ENCODE assay signal across 1 cellular context in the genomic region with DNA sequence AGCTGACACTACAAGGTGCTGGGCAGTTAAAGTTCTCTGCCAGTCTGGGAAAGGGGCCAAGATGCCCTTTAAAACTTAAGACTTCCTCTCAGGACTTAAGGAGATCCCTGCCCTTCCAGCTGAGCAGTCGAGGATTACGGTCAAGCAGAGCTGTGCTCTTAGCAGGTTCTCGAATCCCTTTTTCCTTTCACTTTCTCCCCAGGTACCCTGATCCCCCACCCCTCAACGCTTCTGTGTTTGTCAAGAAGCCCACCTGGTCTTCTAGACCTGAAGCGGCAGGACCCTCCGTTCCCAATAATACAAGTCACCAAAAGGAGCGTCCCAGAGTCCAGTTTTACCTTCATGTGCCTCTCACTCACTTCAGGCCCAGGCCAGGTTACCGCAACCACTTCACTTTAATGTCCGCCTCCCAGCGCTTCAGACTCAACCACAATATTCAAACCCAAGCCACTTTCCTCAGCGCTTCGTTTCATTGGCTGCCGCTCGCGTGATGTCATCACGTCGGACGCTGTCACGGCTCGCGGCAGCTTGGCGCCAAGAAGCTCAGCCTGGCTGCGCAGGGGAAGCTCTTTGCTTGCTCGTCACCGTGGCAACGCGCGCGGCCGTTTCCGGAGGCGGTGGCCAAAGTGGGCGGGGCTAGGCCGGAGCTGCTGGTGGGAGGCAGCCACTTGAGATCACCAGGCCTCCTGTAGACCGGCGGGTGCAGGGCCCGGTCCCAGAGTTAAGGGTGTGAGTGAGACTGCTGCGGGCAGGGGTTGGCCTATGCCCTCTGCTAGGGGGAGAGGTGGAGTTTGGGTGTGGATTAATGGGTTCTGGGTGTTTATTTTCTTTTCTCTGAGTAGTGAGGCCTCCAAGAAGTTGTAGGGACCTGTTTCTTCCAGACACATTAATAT.
TF ChIP-seq lines count a peak whose summit lies in the region.

Gene KIF18A (minus strand): TSS at position 431 of the 893 bp plus-strand sequence. CDS start 10,209 bp downstream, outside the sequence.
Gene METTL15 (plus strand): TSS at position 663 of the 893 bp plus-strand sequence. CDS start 4,947 bp downstream, outside the sequence.

TF ChIP-seq in HepG2, 621 proteins besides CTCF, POLR2A, EP300 and RAD21 (continued from another document and continues in another):
- TF ChIP-seq KIAA2018 (CRISPR knock-in tag; IDR thresholded peaks at IDR 0.05; ENCODE audit: borderline replicate concordance) (no peak), FOXO1 (CRISPR knock-in tag; IDR thresholded peaks at IDR 0.05) (peak; percentile 33; the same call in 1 of the 2 replicates), POLR2AphosphoS2 (IDR thresholded peaks at IDR 0.05; ENCODE audit: low read depth, low read length) (no peak), EEA1 (CRISPR knock-in tag; IDR thresholded peaks at IDR 0.05; ENCODE audit: borderline replicate concordance) (no peak), ZNF251 (CRISPR knock-in tag; IDR thresholded peaks at IDR 0.05) (no peak), BHLHE40 (IDR thresholded peaks at IDR 0.05; ENCODE audit: low read length) (no peak), ZBTB7B (CRISPR knock-in tag; IDR thresholded peaks at IDR 0.05) (peak; percentile 35; the same call in 1 of the 2 replicates), IKZF4 (CRISPR knock-in tag; IDR thresholded peaks at IDR 0.05; ENCODE audit: borderline replicate concordance, low read depth, not compliant biosample characterization) (no peak), TAF15 (IDR thresholded peaks at IDR 0.05; ENCODE audit: low read depth, low read length, poor library complexity, severe bottlenecking) (no peak), ZNF839 (CRISPR knock-in tag; IDR thresholded peaks at IDR 0.05; ENCODE audit: borderline replicate concordance) (no peak), SNAPC5 (CRISPR knock-in tag; IDR thresholded peaks at IDR 0.05; ENCODE audit: borderline replicate concordance) (no peak), HOXA5 (CRISPR knock-in tag; IDR thresholded peaks at IDR 0.05) (no peak), ZNF30 (CRISPR knock-in tag; IDR thresholded peaks at IDR 0.05) (no peak), SCMH1 (CRISPR knock-in tag; IDR thresholded peaks at IDR 0.05; ENCODE audit: borderline replicate concordance) (no peak), ZMYM3 (CRISPR knock-in tag; IDR thresholded peaks at IDR 0.05) (no peak), NFIC (IDR thresholded peaks at IDR 0.05; ENCODE audit: low read length) (no peak), ZNF260 (CRISPR knock-in tag; IDR thresholded peaks at IDR 0.05; ENCODE audit: borderline replicate concordance, low read depth) (no peak), ZNF530 (CRISPR knock-in tag; IDR thresholded peaks at IDR 0.05; ENCODE audit: low read depth) (no peak), ETV6 (CRISPR knock-in tag; conservative IDR thresholded peaks at IDR 0.05) (no peak), ZSCAN5A (CRISPR knock-in tag; IDR thresholded peaks at IDR 0.05; ENCODE audit: borderline replicate concordance) (no peak; the same call in 1 of the 2 replicates), NCOA1 (CRISPR knock-in tag; IDR thresholded peaks at IDR 0.05) (no peak; the same call in 1 of the 2 replicates), HNRNPK (IDR thresholded peaks at IDR 0.05; ENCODE audit: low read depth, low read length, poor library complexity, severe bottlenecking) (no peak), ZNF678 (CRISPR knock-in tag; IDR thresholded peaks at IDR 0.05) (no peak), ZNF333 (CRISPR knock-in tag; IDR thresholded peaks at IDR 0.05; ENCODE audit: borderline replicate concordance) (no peak), SRSF1 (optimal IDR thresholded peaks at IDR 0.05; ENCODE audit: low read depth, low read length) (no peak), KLF9 (CRISPR knock-in tag; IDR thresholded peaks at IDR 0.05; ENCODE audit: low read depth) (0 out of 2 replicates have a peak, but pooled peaks have one; percentile 68), YY1 (IDR thresholded peaks at IDR 0.05; ENCODE audit: insufficient read depth, insufficient replicate concordance, low read depth, low read length) (peak; percentile 62), ZBTB3 (CRISPR knock-in tag; IDR thresholded peaks at IDR 0.05; ENCODE audit: borderline replicate concordance, low read depth) (no peak), HDAC1 (CRISPR knock-in tag; IDR thresholded peaks at IDR 0.05) (peak; percentile 99), HMG20B (CRISPR knock-in tag; conservative IDR thresholded peaks at IDR 0.05) (no peak), BRF2 (CRISPR knock-in tag; IDR thresholded peaks at IDR 0.05) (no peak), KAT7 (CRISPR knock-in tag; IDR thresholded peaks at IDR 0.05; ENCODE audit: borderline replicate concordance) (peak; percentile 48), ZNF44 (CRISPR knock-in tag; IDR thresholded peaks at IDR 0.05) (no peak)
- TF ChIP-seq, protein P1, sequence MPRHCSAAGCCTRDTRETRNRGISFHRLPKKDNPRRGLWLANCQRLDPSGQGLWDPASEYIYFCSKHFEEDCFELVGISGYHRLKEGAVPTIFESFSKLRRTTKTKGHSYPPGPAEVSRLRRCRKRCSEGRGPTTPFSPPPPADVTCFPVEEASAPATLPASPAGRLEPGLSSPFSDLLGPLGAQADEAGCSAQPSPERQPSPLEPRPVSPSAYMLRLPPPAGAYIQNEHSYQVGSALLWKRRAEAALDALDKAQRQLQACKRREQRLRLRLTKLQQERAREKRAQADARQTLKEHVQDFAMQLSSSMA (CRISPR knock-in tag; IDR thresholded peaks at IDR 0.05), result no peak
- TF ChIP-seq, protein P2, sequence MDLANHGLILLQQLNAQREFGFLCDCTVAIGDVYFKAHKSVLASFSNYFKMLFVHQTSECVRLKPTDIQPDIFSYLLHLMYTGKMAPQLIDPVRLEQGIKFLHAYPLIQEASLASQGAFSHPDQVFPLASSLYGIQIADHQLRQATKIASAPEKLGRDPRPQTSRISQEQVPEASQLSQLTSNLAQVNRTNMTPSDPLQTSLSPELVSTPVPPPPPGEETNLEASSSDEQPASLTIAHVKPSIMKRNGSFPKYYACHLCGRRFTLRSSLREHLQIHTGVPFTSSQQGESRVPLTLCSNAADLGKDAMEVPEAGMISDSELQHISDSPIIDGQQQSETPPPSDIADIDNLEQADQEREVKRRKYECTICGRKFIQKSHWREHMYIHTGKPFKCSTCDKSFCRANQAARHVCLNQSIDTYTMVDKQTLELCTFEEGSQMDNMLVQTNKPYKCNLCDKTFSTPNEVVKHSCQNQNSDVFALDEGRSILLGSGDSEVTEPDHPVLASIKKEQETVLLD (CRISPR knock-in tag; IDR thresholded peaks at IDR 0.05; ENCODE audit: low read depth), result no peak
- TF ChIP-seq, protein P3, sequence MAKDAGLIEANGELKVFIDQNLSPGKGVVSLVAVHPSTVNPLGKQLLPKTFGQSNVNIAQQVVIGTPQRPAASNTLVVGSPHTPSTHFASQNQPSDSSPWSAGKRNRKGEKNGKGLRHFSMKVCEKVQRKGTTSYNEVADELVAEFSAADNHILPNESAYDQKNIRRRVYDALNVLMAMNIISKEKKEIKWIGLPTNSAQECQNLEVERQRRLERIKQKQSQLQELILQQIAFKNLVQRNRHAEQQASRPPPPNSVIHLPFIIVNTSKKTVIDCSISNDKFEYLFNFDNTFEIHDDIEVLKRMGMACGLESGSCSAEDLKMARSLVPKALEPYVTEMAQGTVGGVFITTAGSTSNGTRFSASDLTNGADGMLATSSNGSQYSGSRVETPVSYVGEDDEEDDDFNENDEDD (CRISPR knock-in tag; IDR thresholded peaks at IDR 0.05; ENCODE audit: borderline replicate concordance), result peak; percentile 99
- TF ChIP-seq, protein P4, sequence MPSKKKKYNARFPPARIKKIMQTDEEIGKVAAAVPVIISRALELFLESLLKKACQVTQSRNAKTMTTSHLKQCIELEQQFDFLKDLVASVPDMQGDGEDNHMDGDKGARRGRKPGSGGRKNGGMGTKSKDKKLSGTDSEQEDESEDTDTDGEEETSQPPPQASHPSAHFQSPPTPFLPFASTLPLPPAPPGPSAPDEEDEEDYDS (CRISPR knock-in tag; IDR thresholded peaks at IDR 0.05), result peak; percentile 87
- TF ChIP-seq, protein P5, sequence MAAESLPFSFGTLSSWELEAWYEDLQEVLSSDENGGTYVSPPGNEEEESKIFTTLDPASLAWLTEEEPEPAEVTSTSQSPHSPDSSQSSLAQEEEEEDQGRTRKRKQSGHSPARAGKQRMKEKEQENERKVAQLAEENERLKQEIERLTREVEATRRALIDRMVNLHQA (CRISPR knock-in tag; IDR thresholded peaks at IDR 0.05), result no peak
